In the genomic region with DNA sequence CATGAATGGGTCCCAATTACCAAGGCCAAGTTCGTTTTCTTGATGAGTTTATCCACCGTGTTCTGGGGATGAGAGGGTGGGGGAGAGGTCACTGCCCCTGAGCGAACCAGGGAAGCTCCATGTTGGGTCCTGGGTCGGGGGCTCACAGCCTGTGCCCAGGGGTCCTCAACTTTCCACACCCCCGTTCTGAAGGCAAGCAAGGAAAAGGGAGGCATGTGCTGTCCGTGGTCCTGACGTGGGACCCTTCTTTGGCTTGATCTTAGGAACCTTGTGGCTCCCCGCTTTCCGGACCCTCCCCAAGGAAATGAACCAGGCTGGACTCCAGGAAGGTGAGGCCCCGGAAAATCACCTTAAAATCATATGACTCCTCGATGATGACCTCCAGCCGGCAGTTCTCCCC, we compare ENCODE assay signal across 22 cellular contexts. TPM values are rescaled to one million over a fixed set of nuclear protein-coding genes. Genes with fewer than 3 reads are reported as not detected.
"Had no signal": no experiment of that assay in that cellular context is flagged by ENCODE, and none has a peak within 500 bp of the region (broad histone marks: within the 10 kb centered on the region; RNA-seq: fewer than 3 reads in every experiment).

No MANE protein-coding gene starts in this region.

- H3K36me3 ChIP-seq: breast epithelium, gastroesophageal sphincter, right atrium auricular region, transverse colon had no signal

- H3K4me1 ChIP-seq: breast epithelium, right atrium auricular region, transverse colon had no signal

- H3K36me3 Mint-ChIP-seq: activated naive CD8-positive, alpha-beta T cell treated with anti-CD3 and anti-CD28 coated beads, Interleukin-2, amount 10 ng/mL, durations not matched to agents 7 days and 5 days; naive thymus-derived CD8-positive, alpha-beta T cell had no signal

- DNase-seq: activated CD4-positive, alpha-beta T cell treated with anti-CD3 and anti-CD28 coated beads, Interleukin-2, amount 10 ng/mL, durations not matched to agents 24 days and 14 days; activated CD4-positive, CD25-positive, alpha-beta regulatory T cell; activated CD8-positive, alpha-beta memory T cell treated with anti-CD3 and anti-CD28 coated beads, Interleukin-2, amount 50 U/mL, for 48 hours; activated CD8-positive, alpha-beta T cell treated with anti-CD3 and anti-CD28 coated beads, Interleukin-2, amount 10 ng/mL, durations not matched to agents 7 days and 5 days; activated naive CD8-positive, alpha-beta T cell treated with anti-CD3 and anti-CD28 coated beads, Interleukin-2, amount 10 ng/mL, durations not matched to agents 7 days and 5 days; activated T-cell treated with anti-CD3 and anti-CD28 coated beads, Interleukin-2, amount 50 U/mL, for 72 hours; aorta; erythroblast; left colon; mucosa of descending colon; naive thymus-derived CD8-positive, alpha-beta T cell; small intestine; stimulated activated CD4-positive, alpha-beta T cell treated with anti-CD3 and anti-CD28 coated beads, Interleukin-4, amount 100 ng/mL, for 24 hours; stimulated activated naive CD4-positive, alpha-beta T cell; T-helper 2 cell; transverse colon had no signal

- H3K4me3 Mint-ChIP-seq: activated CD8-positive, alpha-beta T cell treated with anti-CD3 and anti-CD28 coated beads, Interleukin-2, amount 10 ng/mL, durations not matched to agents 7 days and 5 days; activated naive CD8-positive, alpha-beta T cell treated with anti-CD3 and anti-CD28 coated beads, Interleukin-2, amount 10 ng/mL, durations not matched to agents 7 days and 5 days; activated T-cell treated with anti-CD3 and anti-CD28 coated beads, Interleukin-2, amount 50 U/mL, for 72 hours had no signal

- H3K9me3 Mint-ChIP-seq: activated CD4-positive, alpha-beta T cell treated with anti-CD3 and anti-CD28 coated beads, Interleukin-2, amount 10 ng/mL, durations not matched to agents 24 days and 14 days; activated naive CD8-positive, alpha-beta T cell treated with anti-CD3 and anti-CD28 coated beads, Interleukin-2, amount 10 ng/mL, durations not matched to agents 7 days and 5 days; activated T-cell treated with anti-CD3 and anti-CD28 coated beads, Interleukin-2, amount 50 U/mL, for 72 hours; memory B cell; naive thymus-derived CD8-positive, alpha-beta T cell had no signal

- H3K27ac Mint-ChIP-seq: activated CD8-positive, alpha-beta T cell treated with anti-CD3 and anti-CD28 coated beads, Interleukin-2, amount 10 ng/mL, durations not matched to agents 7 days and 5 days; activated naive CD8-positive, alpha-beta T cell treated with anti-CD3 and anti-CD28 coated beads, Interleukin-2, amount 10 ng/mL, durations not matched to agents 7 days and 5 days; activated T-cell treated with anti-CD3 and anti-CD28 coated beads, Interleukin-2, amount 50 U/mL, for 72 hours; progenitor cell of endocrine pancreas had no signal

- H3K9me3 ChIP-seq: breast epithelium, gastroesophageal sphincter, mucosa of descending colon, right atrium auricular region, transverse colon had no signal

- H3K27ac ChIP-seq: breast epithelium, gastroesophageal sphincter, right atrium auricular region, transverse colon had no signal

- H3K4me3 ChIP-seq: breast epithelium, gastroesophageal sphincter, mucosa of descending colon, right atrium auricular region, transverse colon had no signal

RNA-seq across cellular contexts. Expression of gene MEIS3, which starts 18.2 kb away (rescaled TPM):
- total RNA-seq: activated CD4-positive, alpha-beta T cell treated with anti-CD3 and anti-CD28 coated beads, Interleukin-2, amount 10 ng/mL, durations not matched to agents 24 days and 14 days; activated CD8-positive, alpha-beta T cell treated with anti-CD3 and anti-CD28 coated beads, Interleukin-2, amount 10 ng/mL, durations not matched to agents 7 days and 5 days; naive thymus-derived CD8-positive, alpha-beta T cell had no signal
- polyA plus RNA-seq: naive thymus-derived CD8-positive, alpha-beta T cell had no signal

RNA-seq across cellular contexts. Expression of gene SLC8A2, which starts 34.2 kb away (rescaled TPM):
- total RNA-seq: activated CD4-positive, alpha-beta T cell treated with anti-CD3 and anti-CD28 coated beads, Interleukin-2, amount 10 ng/mL, durations not matched to agents 24 days and 14 days; dermis microvascular lymphatic vessel endothelial cell had no signal
- polyA plus RNA-seq: aorta had no signal
